ENCODE assay signal across 8 cellular contexts in genomic region chr11:108854366-108854765, GRCh38.
DNase-seq lines count a peak whose midpoint lies in the region; ATAC-seq and TF ChIP-seq lines count a peak whose summit lies in the region.

No MANE protein-coding gene starts in this region.

- peaks cover 15% of the 10 kb centered on the region for H3K36me3 Mint-ChIP-seq in activated naive CD8-positive, alpha-beta T cell
- no peaks in the 10 kb centered on the region for H3K36me3 Mint-ChIP-seq in nephron (ENCODE audit: low read depth)

- peak overlapping the region; percentile 88 for H3K27ac Mint-ChIP-seq in activated naive CD8-positive, alpha-beta T cell
- peak overlapping the region; percentile 43 to 69 (median 50) for H3K27ac Mint-ChIP-seq in nephron

- H3K27me3 Mint-ChIP-seq in activated naive CD8-positive, alpha-beta T cell: no peaks in the 10 kb centered on the region
- H3K27me3 Mint-ChIP-seq in nephron (ENCODE audit: low read depth): no peaks in the 10 kb centered on the region

- H3K4me3 Mint-ChIP-seq in activated naive CD8-positive, alpha-beta T cell: peak overlapping the region; percentile 76
- H3K4me3 Mint-ChIP-seq in nephron: no peak overlapping the region

- no peak for DNase-seq in activated CD4-positive, CD25-positive, alpha-beta regulatory T cell treated with anti-CD3 and anti-CD28 coated beads, Interleukin-2, amount 50 U/mL, for 72 hours
- DNase-seq in C1 segment of cervical spinal cord (lab: John Stamatoyannopoulos, UW): no peak
- no peak for DNase-seq in iPS-NIHi7 (ENCODE audit: extremely low spot score)
- DNase-seq in activated effector memory CD4-positive, alpha-beta T cell treated with Interleukin-2 at 50 U/mL for 16 hours: no peak

- ATAC-seq in activated CD4-positive, CD25-positive, alpha-beta regulatory T cell treated with anti-CD3 and anti-CD28 coated beads, Interleukin-2, amount 50 U/mL, for 24 hours: peak; percentile 58 to 69
- peak; percentile 93 for ATAC-seq in HG03039 (IDR thresholded peaks at IDR 0.05; ENCODE audit: unreplicated experiment)

- no peak for TF ChIP-seq CTCF in nephron (IDR thresholded peaks at IDR 0.05; ENCODE audit: unreplicated experiment in 3 of 3)

- no peaks in the 10 kb centered on the region for H3K9me3 Mint-ChIP-seq in activated naive CD8-positive, alpha-beta T cell (ENCODE audit: low read depth)
- H3K9me3 Mint-ChIP-seq in nephron: no peaks in the 10 kb centered on the region

- peaks cover 37% of the 10 kb centered on the region for H3K4me1 Mint-ChIP-seq in activated naive CD8-positive, alpha-beta T cell (ENCODE audit: low read depth)
- peaks cover 46% of the 10 kb centered on the region for H3K4me1 Mint-ChIP-seq in nephron
